ENCODE assay signal across 8 cellular contexts in genomic region chr3:134486577-134487041, GRCh38. TPM values are rescaled to one million over a fixed set of nuclear protein-coding genes. Genes with fewer than 3 reads are reported as not detected.
DNase-seq lines count a peak whose midpoint lies in the region; ATAC-seq and TF ChIP-seq lines count a peak whose summit lies in the region.

No MANE protein-coding gene starts in this region.

- H3K27me3 Mint-ChIP-seq in IgD-negative memory B cell (no peaks in the 10 kb centered on the region), WTC11 (ENCODE audit: low read depth) (no peaks in the 10 kb centered on the region)

- H3K9me3 ChIP-seq in ovary = no peaks in the 10 kb centered on the region

- H3K4me1 Mint-ChIP-seq in IgD-negative memory B cell (peaks cover 33 to 36% (median 35%) of the 10 kb centered on the region in 3 donors), WTC11 (peaks cover 23% of the 10 kb centered on the region)

- ATAC-seq in GM18505 (IDR thresholded peaks at IDR 0.05; ENCODE audit: unreplicated experiment) = peak; percentile 9
- ATAC-seq in WTC11 = peak; percentile 51

- H3K27ac Mint-ChIP-seq in IgD-negative memory B cell (peak overlapping the region; percentile 81 to 100 (median 91)), WTC11 (peak overlapping the region; percentile 7; the same call in 1 of the 2 replicates)

- TF ChIP-seq EP300 in ovary (IDR thresholded peaks at IDR 0.05) = no peak

- WGBS in ovary, 3 donors = 2% methylated on average over 16 to 17 of the region's 17 CpGs

- DNase-seq in AG09309 (ENCODE audit: low read depth) (no peak), WTC11 (ENCODE audit: low spot score) (no peak), fibroblast of peridontal ligament (ENCODE audit: extremely low read depth) (peak; percentile 60), ovary (no peak), occipital lobe (lab: John Stamatoyannopoulos, UW) (no peak), hippocampal formation (lab: John Stamatoyannopoulos, UW) (no peak)

- H3K36me3 ChIP-seq in ovary = no peaks in the 10 kb centered on the region

- peaks cover 5% of the 10 kb centered on the region for H3K4me1 ChIP-seq in ovary (ENCODE audit: insufficient read depth)

- TF ChIP-seq POLR2A in GM18505 (IDR thresholded peaks at IDR 0.05; ENCODE audit: borderline replicate concordance, extremely low read depth, insufficient read depth, insufficient read length) (no peak), ovary (IDR thresholded peaks at IDR 0.05) (no peak)

- H3K36me3 Mint-ChIP-seq in IgD-negative memory B cell = peaks cover 4% of the 10 kb centered on the region
- peaks cover 8% of the 10 kb centered on the region; the same call in 1 of the 2 replicates for H3K36me3 Mint-ChIP-seq in WTC11

- H3K27me3 ChIP-seq in ovary = no peaks in the 10 kb centered on the region

- intact Hi-C loops in ovary (cut with DNase I) = no loop called here

- H3K9me3 Mint-ChIP-seq in IgD-negative memory B cell (peaks cover 0 to 3% (median 0%) of the 10 kb centered on the region in 3 donors), WTC11 (peaks cover 6% of the 10 kb centered on the region)

- TF ChIP-seq CTCF in AG09309 (IDR thresholded peaks at IDR 0.05; ENCODE audit: control insufficient read depth, insufficient read depth, low read depth, low read length, missing control alignments) (no peak), WTC11 (IDR thresholded peaks at IDR 0.05) (no peak), ovary (IDR thresholded peaks at IDR 0.05) (no peak)

- H3K4me3 ChIP-seq in AG09309 (ENCODE audit: control insufficient read depth, low read depth, low read length) (peak overlapping the region; percentile 76), ovary (peak overlapping the region; percentile 88)

- CTCF ChIA-PET in WTC11 (lab: Charles Lee) = interaction anchor here (0.7 to 2.7 kb wide), 7 partner anchors 8 to 275 kb away, joined by 3 to 8 read pairs (median 6); no protein-coding TSS in a partner anchor

- H3K4me3 Mint-ChIP-seq in IgD-negative memory B cell = peak overlapping the region; percentile 92 to 100 (median 98)
- H3K4me3 Mint-ChIP-seq in WTC11 = peak overlapping the region; percentile 88

- POLR2A ChIA-PET in WTC11 (lab: Charles Lee) = interaction anchor here (1.4 to 2.2 kb wide), 3 partner anchors 37 to 123 kb away, joined by 3 to 9 read pairs (median 6); partner anchors contain the start of gene AMOTL2

- H3K27ac ChIP-seq in ovary = peak overlapping the region; percentile 92 to 93

TF ChIP-seq in WTC11, 78 proteins besides CTCF, POLR2A, EP300 and RAD21:
- no peak for TF ChIP-seq CREM (CRISPR knock-in tag; IDR thresholded peaks at IDR 0.05)
- TF ChIP-seq, protein P1, sequence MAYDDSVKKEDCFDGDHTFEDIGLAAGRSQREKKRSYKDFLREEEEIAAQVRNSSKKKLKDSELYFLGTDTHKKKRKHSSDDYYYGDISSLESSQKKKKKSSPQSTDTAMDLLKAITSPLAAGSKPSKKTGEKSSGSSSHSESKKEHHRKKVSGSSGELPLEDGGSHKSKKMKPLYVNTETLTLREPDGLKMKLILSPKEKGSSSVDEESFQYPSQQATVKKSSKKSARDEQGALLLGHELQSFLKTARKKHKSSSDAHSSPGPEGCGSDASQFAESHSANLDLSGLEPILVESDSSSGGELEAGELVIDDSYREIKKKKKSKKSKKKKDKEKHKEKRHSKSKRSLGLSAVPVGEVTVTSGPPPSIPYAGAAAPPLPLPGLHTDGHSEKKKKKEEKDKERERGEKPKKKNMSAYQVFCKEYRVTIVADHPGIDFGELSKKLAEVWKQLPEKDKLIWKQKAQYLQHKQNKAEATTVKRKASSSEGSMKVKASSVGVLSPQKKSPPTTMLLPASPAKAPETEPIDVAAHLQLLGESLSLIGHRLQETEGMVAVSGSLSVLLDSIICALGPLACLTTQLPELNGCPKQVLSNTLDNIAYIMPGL (CRISPR knock-in tag; IDR thresholded peaks at IDR 0.05) = 0 out of 2 replicates have a peak, but pooled peaks have one; percentile 35

RNA-seq across cellular contexts. Expression of gene CEP63, which starts 0.8 kb away (rescaled TPM):
- polyA plus RNA-seq in IgD-negative memory B cell (23.9 TPM), ovary (10 to 100 TPM; 18.8 to 22.2 TPM)
- total RNA-seq in WTC11 (2021) (23.9 to 28.0 TPM (median 24.9 TPM) in 3 replicates), ovary (10 to 100 TPM; 16.6 to 74.1 (median 22.8) TPM), occipital lobe (20.9 TPM)

RNA-seq across cellular contexts. Expression of gene ANAPC13, which starts 0.8 kb away (rescaled TPM):
- 70.0 TPM for polyA plus RNA-seq in IgD-negative memory B cell
- 28.8 to 29.7 TPM (median 29.6 TPM) in 3 replicates for total RNA-seq in WTC11 (2021)
- 10 to 100 TPM; 23.4 to 58.7 (median 42.6) TPM for total RNA-seq in ovary
- 100 to 1,000 TPM in 1 of 2 donors, 10 to 100 TPM in 1; 55.9 to 104 TPM for polyA plus RNA-seq in ovary
- 43.4 TPM for total RNA-seq in occipital lobe
